Comparison of ENCODE assay signal across 8 cellular contexts in genomic region chr17:40349477-40350409, GRCh38. TPM values are rescaled to one million over a fixed set of nuclear protein-coding genes. Genes with fewer than 3 reads are reported as not detected.
DNase-seq lines count a peak whose midpoint lies in the region; ATAC-seq and TF ChIP-seq lines count a peak whose summit lies in the region.

No MANE protein-coding gene starts in this region.

- peak overlapping the region in 3 of 10 donors; percentile 25 to 85 (median 63) for H3K4me3 Mint-ChIP-seq in naive thymus-derived CD8-positive, alpha-beta T cell

- peaks cover 32 to 78% (median 69%) of the 10 kb centered on the region in 4 donors for H3K4me1 Mint-ChIP-seq in naive thymus-derived CD8-positive, alpha-beta T cell

- no peaks in the 10 kb centered on the region for H3K9me3 ChIP-seq in A673 (ENCODE audit: low read depth, low read length, poor library complexity, severe bottlenecking)

- in situ Hi-C loops in G401 (cut with HindIII; ENCODE audit: low sequenced_read_pairs): no loop called here

- intact Hi-C loops in A673 (cut with micrococcal nuclease; ENCODE audit: unreplicated experiment): loop anchor here (5.0 to 10.0 kb wide), 2 partner anchors 147 to 215 kb away; partner anchors contain the start of gene CCR7

- no peaks in the 10 kb centered on the region for H3K9me3 Mint-ChIP-seq in naive thymus-derived CD8-positive, alpha-beta T cell

- H3K27ac ChIP-seq in A673 (ENCODE audit: low read depth, low read length, poor library complexity, severe bottlenecking): peak overlapping the region; percentile 79

- no peaks in the 10 kb centered on the region for H3K27me3 Mint-ChIP-seq in naive thymus-derived CD8-positive, alpha-beta T cell

- no peak overlapping the region for H3K4me3 ChIP-seq in A673 (ENCODE audit: low read depth, low read length, poor library complexity, severe bottlenecking)

- POLR2A ChIA-PET in A673 (lab: Charles Lee; ENCODE audit: low non-redundant PET): no interaction called here
- POLR2A ChIA-PET in naive thymus-derived CD8-positive, alpha-beta T cell (lab: Charles Lee): interaction anchor here (7.6 to 12.6 kb wide), 2 partner anchors 22 to 40 kb away, joined by 75 to 283 read pairs; partner anchors contain the start of gene RARA

- H3K4me1 ChIP-seq in A673 (ENCODE audit: insufficient read depth, low read length, poor library complexity, severe bottlenecking): peaks cover 62% of the 10 kb centered on the region

- peaks cover 10% of the 10 kb centered on the region for H3K36me3 ChIP-seq in A673 (ENCODE audit: insufficient read depth, low read length, poor library complexity, severe bottlenecking)

- peak; percentile 62 for ATAC-seq in esophagus mucosa
- no peak for ATAC-seq in naive thymus-derived CD8-positive, alpha-beta T cell
- ATAC-seq in GM21360 (IDR thresholded peaks at IDR 0.05; ENCODE audit: unreplicated experiment): no peak

- CTCF ChIA-PET in A673 (lab: Charles Lee): no interaction called here

- peaks cover 0 to 43% (median 13%) of the 10 kb centered on the region in 3 donors for H3K36me3 Mint-ChIP-seq in naive thymus-derived CD8-positive, alpha-beta T cell

- no TSS peak for BruUV-seq in A673 (replicated peaks; lab: Mats Ljungman, UMichigan)

- DNase-seq in A673 (ENCODE audit: low spot score): peak; percentile 35
- peak; percentile 24 for DNase-seq in NCI-H69 (lab: John Stamatoyannopoulos, UW)
- DNase-seq in naive thymus-derived CD8-positive, alpha-beta T cell: no peak
- DNase-seq in NCI-H2196 (lab: John Stamatoyannopoulos, UW; ENCODE audit: unreplicated experiment): no peak
- DNase-seq in glomerular visceral epithelial cell (ENCODE audit: extremely low spot score): no peak
- DNase-seq in G401 (ENCODE audit: low spot score): no peak

- H3K27me3 ChIP-seq in A673 (replicated peaks; ENCODE audit: insufficient read depth, low read depth, low read length, poor library complexity): no peaks in the 10 kb centered on the region

- no peak for TF ChIP-seq CTCF in A673 (conservative IDR thresholded peaks at IDR 0.05; ENCODE audit: low read depth, low read length)

- peak overlapping the region; percentile 60 to 89 (median 82) for H3K27ac Mint-ChIP-seq in naive thymus-derived CD8-positive, alpha-beta T cell

RNA-seq across cellular contexts. Expression of gene GJD3, which starts 14.8 kb away (rescaled TPM):
- total RNA-seq in A673 (2021): not detected in 2 replicates
- total RNA-seq in esophagus mucosa: 0.28 TPM
- total RNA-seq in naive thymus-derived CD8-positive, alpha-beta T cell: not detected
- polyA plus RNA-seq in naive thymus-derived CD8-positive, alpha-beta T cell: not detected
- not detected in 2 replicates for total RNA-seq in G401 (2014; rRNA removed; shearing (Covaris generic))

RNA-seq across cellular contexts. Expression of gene RARA, which starts 40.8 kb away (rescaled TPM):
- total RNA-seq in A673 (2021): 25.4 and 30.3 TPM in 2 replicates
- total RNA-seq in esophagus mucosa: 8.2 TPM
- total RNA-seq in naive thymus-derived CD8-positive, alpha-beta T cell: 10 to 100 TPM; 39.2 to 39.9 TPM
- polyA plus RNA-seq in naive thymus-derived CD8-positive, alpha-beta T cell: 10 to 100 TPM in 1 of 3 donors, 1 to 10 TPM in 2; 7.2 to 12.4 (median 9.0) TPM
- 9.5 and 11.8 TPM in 2 replicates for total RNA-seq in G401 (2014; rRNA removed; shearing (Covaris generic))

Comparison
In these comparisons a context has a peak if more than half of its experiments do, and no peak if none do; other contexts are left out.
1. DNase-seq: peak in A673 (single experiment) and NCI-H69 (single experiment); none in naive thymus-derived CD8-positive, alpha-beta T cell (0 of 10), NCI-H2196 (single experiment), glomerular visceral epithelial cell (single experiment) and G401 (single experiment).